In the genomic region with DNA sequence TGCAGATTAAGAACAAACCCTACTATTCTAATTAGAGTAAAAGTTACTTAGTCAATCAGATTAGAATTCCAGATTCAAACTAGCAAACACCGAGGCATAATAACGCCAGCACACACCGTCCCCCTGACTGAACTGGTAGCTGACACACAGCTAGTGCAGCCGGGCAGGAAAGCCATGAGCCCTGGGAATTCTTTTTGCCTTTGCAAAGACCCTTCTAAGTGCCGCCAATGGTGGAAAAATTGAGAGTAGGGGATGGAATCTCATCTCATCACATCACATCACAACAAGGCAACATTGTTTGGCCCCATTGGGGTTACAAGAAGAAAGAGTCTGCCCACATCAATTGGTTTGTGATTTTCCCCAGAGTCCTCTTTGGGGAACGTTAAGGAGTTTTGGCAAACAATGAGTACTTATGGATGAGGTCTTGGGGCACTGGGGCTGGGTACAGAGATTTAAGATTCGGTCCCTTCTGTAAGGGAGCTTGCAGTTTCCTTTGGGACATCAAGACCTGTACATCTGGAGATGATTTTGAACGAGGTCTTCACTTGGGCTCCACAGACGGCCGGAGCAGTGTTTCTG, we compare ENCODE assay signal across 19 cellular contexts.
"Had no signal": no experiment of that assay in that cellular context is flagged by ENCODE, and none has a peak within 500 bp of the region (broad histone marks: within the 10 kb centered on the region; RNA-seq: fewer than 3 reads in every experiment).

No MANE protein-coding gene starts in this region.

- H3K27ac Mint-ChIP-seq: activated CD4-positive, alpha-beta memory T cell treated with anti-CD3 and anti-CD28 coated beads, Interleukin-2, amount 10 ng/mL, durations not matched to agents 7 days and 5 days; activated naive CD8-positive, alpha-beta T cell treated with anti-CD3 and anti-CD28 coated beads for 36 hours; immature natural killer cell; neural progenitor cell; stimulated activated memory B cell treated with anti-CD40 and anti-IgM and Interleukin-4, amounts not matched to agents 10 μg/mL and 1 μg/mL and 100 μg/mL, for 72 hours had no signal

- H3K9ac ChIP-seq: neural progenitor cell, parathyroid adenoma had no signal

- H2AFZ ChIP-seq: neural progenitor cell, parathyroid adenoma had no signal

- H3K9me3 Mint-ChIP-seq: activated CD4-positive, alpha-beta memory T cell treated with anti-CD3 and anti-CD28 coated beads, Interleukin-2, amount 10 ng/mL, durations not matched to agents 7 days and 5 days; activated naive CD8-positive, alpha-beta T cell treated with anti-CD3 and anti-CD28 coated beads for 36 hours; immature natural killer cell; neural progenitor cell; stimulated activated memory B cell treated with anti-CD40 and anti-IgM and Interleukin-4, amounts not matched to agents 10 μg/mL and 1 μg/mL and 100 μg/mL, for 72 hours had no signal

- H3K4me3 ChIP-seq: lung, neural progenitor cell, thyroid gland had no signal

- H3K36me3 ChIP-seq: brain microvascular endothelial cell, neural progenitor cell, thyroid gland had no signal

- DNase-seq: activated CD4-positive, alpha-beta memory T cell treated with anti-CD3 and anti-CD28 coated beads, Interleukin-2, amount 10 ng/mL, durations not matched to agents 7 days and 5 days; activated CD4-positive, CD25-positive, alpha-beta regulatory T cell treated with anti-CD3 and anti-CD28 coated beads, Interleukin-2, amount 50 U/mL, for 72 hours; activated gamma-delta T cell treated with Interleukin-2 at 50 U/mL for 16 hours; activated naive CD8-positive, alpha-beta T cell treated with anti-CD3 and anti-CD28 coated beads for 36 hours; activated T-cell treated with anti-CD3 and anti-CD28 coated beads, Interleukin-2, amount 50 U/mL, for 48 hours; amygdala; brain microvascular endothelial cell; cortex of kidney; effector CD4-positive, alpha-beta T cell; foreskin melanocyte; immature natural killer cell; left cardiac atrium; midbrain; T-helper 1 cell; thyroid gland had no signal

- H3K27ac ChIP-seq: brain microvascular endothelial cell, neural progenitor cell, parathyroid adenoma, thyroid gland had no signal

- H3K27me3 Mint-ChIP-seq: activated naive CD8-positive, alpha-beta T cell treated with anti-CD3 and anti-CD28 coated beads for 36 hours; stimulated activated memory B cell treated with anti-CD40 and anti-IgM and Interleukin-4, amounts not matched to agents 10 μg/mL and 1 μg/mL and 100 μg/mL, for 72 hours had no signal

- H3K36me3 Mint-ChIP-seq: activated naive CD8-positive, alpha-beta T cell treated with anti-CD3 and anti-CD28 coated beads for 36 hours; immature natural killer cell; neural progenitor cell; stimulated activated memory B cell treated with anti-CD40 and anti-IgM and Interleukin-4, amounts not matched to agents 10 μg/mL and 1 μg/mL and 100 μg/mL, for 72 hours had no signal

- H3K4me2 ChIP-seq: neural progenitor cell had no signal

- ATAC-seq: left cardiac atrium; stimulated activated memory B cell treated with anti-CD40 and anti-IgM and Interleukin-4, amounts not matched to agents 10 μg/mL and 1 μg/mL and 100 μg/mL, for 72 hours had no signal

- H3K4me3 Mint-ChIP-seq: activated CD4-positive, alpha-beta memory T cell treated with anti-CD3 and anti-CD28 coated beads, Interleukin-2, amount 10 ng/mL, durations not matched to agents 7 days and 5 days; activated naive CD8-positive, alpha-beta T cell treated with anti-CD3 and anti-CD28 coated beads for 36 hours; immature natural killer cell; neural progenitor cell; stimulated activated memory B cell treated with anti-CD40 and anti-IgM and Interleukin-4, amounts not matched to agents 10 μg/mL and 1 μg/mL and 100 μg/mL, for 72 hours had no signal

- H3K9me3 ChIP-seq: thyroid gland had no signal

- H3K27me3 ChIP-seq: brain microvascular endothelial cell, neural progenitor cell, thyroid gland had no signal

- H3K4me1 ChIP-seq: neural progenitor cell had no signal
